In genomic region chr6:148329568-148330299, GRCh38 we compare ENCODE assay signal across 11 cellular contexts. TPM values are rescaled to one million over a fixed set of nuclear protein-coding genes. Genes with fewer than 3 reads are reported as not detected.
DNase-seq lines count a peak whose midpoint lies in the region; ATAC-seq and TF ChIP-seq lines count a peak whose summit lies in the region.
"Had no signal": no experiment of that assay in that cellular context is flagged by ENCODE, and none has a peak within 500 bp of the region (broad histone marks: within the 10 kb centered on the region; RNA-seq: fewer than 3 reads in every experiment).

No MANE protein-coding gene starts in this region.

- no TSS peak for BruUV-seq in OCI-LY7 (replicated peaks; lab: Mats Ljungman, UMichigan)

- H3K27ac Mint-ChIP-seq in nephron, result peak overlapping the region; percentile 2 to 70 (median 30)

- no peaks in the 10 kb centered on the region for H3K9me2 ChIP-seq in OCI-LY7 (ENCODE audit: insufficient read depth, low read length)

- no peaks in the 10 kb centered on the region for H4K20me1 ChIP-seq in OCI-LY7 (ENCODE audit: insufficient read depth, low read length)

- H3K27me3 ChIP-seq in AG04450 (ENCODE audit: control insufficient read depth, insufficient read depth, low read length), result no peaks in the 10 kb centered on the region

- H3K4me2 ChIP-seq in OCI-LY7 (ENCODE audit: low read length), result no peak overlapping the region

- CTCF ChIA-PET in AG04450 (lab: Charles Lee), result interaction anchor here (1.1 to 1.3 kb wide), 2 partner anchors 135 to 136 kb away, joined by 3 to 4 read pairs; no protein-coding TSS in a partner anchor
- CTCF ChIA-PET in RWPE1 (lab: Yijun Ruan, JAX), result no interaction called here
- CTCF ChIA-PET in OCI-LY7 (lab: Charles Lee; ENCODE audit: unreplicated experiment), result no interaction called here

- no peak overlapping the region for H3K4me3 ChIP-seq in AG04450 (ENCODE audit: low read depth, low read length)
- no peak overlapping the region for H3K4me3 ChIP-seq in OCI-LY7 (ENCODE audit: low read depth, low read length, poor library complexity, severe bottlenecking)

- H3K9me3 ChIP-seq in AG04450 (ENCODE audit: control insufficient read depth, insufficient read depth, low read length), result no peaks in the 10 kb centered on the region
- H3K9me3 ChIP-seq in OCI-LY7 (ENCODE audit: low read length), result no peaks in the 10 kb centered on the region

- DNase-seq in AG04450 (ENCODE audit: low read depth, low spot score), result peak; percentile 45
- peak; percentile 48 for DNase-seq in RWPE1 (ENCODE audit: low spot score)
- no peak for DNase-seq in epithelial cell of prostate (ENCODE audit: low read depth, low spot score)
- DNase-seq in NCI-H1417 treated with DMSO at 0.1 percent for 48 hours (lab: John Stamatoyannopoulos, UW), result no peak
- DNase-seq in OCI-LY7 (ENCODE audit: low spot score), result no peak
- DNase-seq: activated CD8-positive, alpha-beta memory T cell treated with anti-CD3 and anti-CD28 coated beads, Interleukin-2, amount 50 U/mL, for 4 hours; AML-193; NCI-H2171 treated with DMSO at 0.1 percent for 48 hours had no signal

- no peak for ATAC-seq in GM18502 (IDR thresholded peaks at IDR 0.05; ENCODE audit: poor library complexity, unreplicated experiment)
- no peak for ATAC-seq in HG03039 (IDR thresholded peaks at IDR 0.05; ENCODE audit: unreplicated experiment)

- H3K27me3 Mint-ChIP-seq in nephron (ENCODE audit: low read depth), result no peaks in the 10 kb centered on the region

- H3K36me3 ChIP-seq in OCI-LY7 (ENCODE audit: insufficient read depth, low read length), result no peaks in the 10 kb centered on the region

- H3K79me2 ChIP-seq in OCI-LY7 (ENCODE audit: insufficient read depth, low read depth, low read length), result no peaks in the 10 kb centered on the region

- no peak overlapping the region for H2AFZ ChIP-seq in OCI-LY7 (ENCODE audit: low read length)

- peaks cover 25% of the 10 kb centered on the region for H3K4me1 Mint-ChIP-seq in nephron

- no peaks in the 10 kb centered on the region for H3K4me1 ChIP-seq in OCI-LY7 (ENCODE audit: insufficient read depth, low read length, poor library complexity, severe bottlenecking)

- TF ChIP-seq CTCF in AG04450 (IDR thresholded peaks at IDR 0.05; ENCODE audit: low read depth, low read length) (no peak), RWPE1 (conservative IDR thresholded peaks at IDR 0.05; ENCODE audit: low read depth) (no peak), nephron (IDR thresholded peaks at IDR 0.05; ENCODE audit: unreplicated experiment in 3 of 3) (no peak), OCI-LY7 (conservative IDR thresholded peaks at IDR 0.05; ENCODE audit: low read length) (no peak)

- POLR2A ChIA-PET in AG04450 (lab: Yijun Ruan, JAX) (interaction anchor here (0.6 to 0.9 kb wide), 3 partner anchors 45 to 201 kb away, joined by 3 to 4 read pairs (median 3); no protein-coding TSS in a partner anchor), RWPE1 (lab: Yijun Ruan, JAX; ENCODE audit: low non-redundant PET) (no interaction called here), OCI-LY7 (lab: Charles Lee) (interaction anchor here (0.8 kb wide), 1 partner anchor 9 kb away, joined by 3 read pairs; no protein-coding TSS in a partner anchor)

- no peak overlapping the region for H3K4me3 Mint-ChIP-seq in nephron

- H3K27ac ChIP-seq in AG04450 (ENCODE audit: low read depth, low read length), result peak overlapping the region; percentile 12
- no peak overlapping the region for H3K27ac ChIP-seq in RWPE1
- peak overlapping the region; percentile 36 for H3K27ac ChIP-seq in epithelial cell of prostate
- no peak overlapping the region for H3K27ac ChIP-seq in OCI-LY7 (ENCODE audit: low read depth, low read length, poor library complexity, severe bottlenecking)

- no peaks in the 10 kb centered on the region for H3K36me3 Mint-ChIP-seq in nephron (ENCODE audit: low read depth)

- no peaks in the 10 kb centered on the region for H3K9me3 Mint-ChIP-seq in nephron

- intact Hi-C loops in OCI-LY7 (cut with micrococcal nuclease; ENCODE audit: unreplicated experiment), result no loop called here

RNA-seq across cellular contexts. Expression of gene SASH1, which starts 12.9 kb away (rescaled TPM):
- 26.6 and 27.0 TPM in 2 replicates for polyA plus RNA-seq in AG04450 (2011; rRNA removed)
- polyA minus RNA-seq in AG04450 (2011; rRNA and poly(A)+ RNA removed), result 65.3 and 69.5 TPM in 2 replicates
- not detected in 2 replicates for total RNA-seq in OCI-LY7 (2014; rRNA removed; shearing (Covaris generic))
- total RNA-seq in OCI-LY7 (2022), result not detected in 2 replicates

Comparison
In these comparisons a context has a peak if more than half of its experiments do, and no peak if none do; other contexts are left out.
1. DNase-seq: peak in AG04450 (single experiment) and RWPE1 (single experiment); none in epithelial cell of prostate (single experiment), NCI-H1417 treated with DMSO at 0.1 percent for 48 hours (single experiment) and OCI-LY7 (single experiment).
2. H3K27ac ChIP-seq: peak in AG04450 (single experiment) and epithelial cell of prostate (single experiment); none in RWPE1 (single experiment) and OCI-LY7 (single experiment).